8 cellular contexts compared by ENCODE assay signal in genomic region chr19:42176649-42176989, GRCh38. TPM values are rescaled to one million over a fixed set of nuclear protein-coding genes. Genes with fewer than 3 reads are reported as not detected.
DNase-seq lines count a peak whose midpoint lies in the region; ATAC-seq, FAIRE-seq and TF ChIP-seq lines count a peak whose summit lies in the region.
"Had no signal": no experiment of that assay in that cellular context is flagged by ENCODE, and none has a peak within 500 bp of the region (broad histone marks: within the 10 kb centered on the region; RNA-seq: fewer than 3 reads in every experiment).

No MANE protein-coding gene starts in this region.

- intact Hi-C loops in OCI-LY7 (cut with micrococcal nuclease; ENCODE audit: unreplicated experiment) (no loop called here), endothelial cell of umbilical vein (cut with micrococcal nuclease) (loop anchor here (1.0 kb wide), 1 partner anchor 95 kb away; no protein-coding TSS in a partner anchor)

- FAIRE-seq in endothelial cell of umbilical vein (lab: Jason Lieb, UNC), result peak; percentile 50

- H2AFZ ChIP-seq in OCI-LY7 (ENCODE audit: low read length) (peak overlapping the region; percentile 50; the same call in 1 of the 2 replicates), endothelial cell of umbilical vein (ENCODE audit: low read depth, low read length) (peak overlapping the region; percentile 66)

- BruUV-seq in OCI-LY7 (replicated peaks; lab: Mats Ljungman, UMichigan), result no TSS peak
- no TSS peak for BruUV-seq in endothelial cell of umbilical vein (replicated peaks; lab: Mats Ljungman, UMichigan)

- peak; percentile 21 for ATAC-seq in GM18498 (IDR thresholded peaks at IDR 0.05; ENCODE audit: unreplicated experiment)

- H3K27ac ChIP-seq in OCI-LY7 (ENCODE audit: low read depth, low read length, poor library complexity, severe bottlenecking) (no peak overlapping the region), endothelial cell of umbilical vein (ENCODE audit: insufficient read depth, low read depth, low read length) (no peak overlapping the region)

- H3K4me3 ChIP-seq in OCI-LY7 (ENCODE audit: low read depth, low read length, poor library complexity, severe bottlenecking) (peak overlapping the region; percentile 61), endothelial cell of umbilical vein (replicated peaks in 1 of 3; ENCODE audit: insufficient read depth in 1 of 3, low read depth in 1 of 3, low read length in 3 of 3) (peak overlapping the region in 2 of 3 experiments; percentile 2 to 23)

- TF ChIP-seq CTCF in OCI-LY7 (conservative IDR thresholded peaks at IDR 0.05; ENCODE audit: low read length) (no peak), endothelial cell of umbilical vein (IDR thresholded peaks at IDR 0.05; ENCODE audit: extremely low read depth in 1 of 2, insufficient read depth in 1 of 2, low read depth in 1 of 2, low read length in 2 of 2) (no peak), neural crest cell (conservative IDR thresholded peaks at IDR 0.05) (no peak)

- no peak overlapping the region for H3K9ac ChIP-seq in endothelial cell of umbilical vein (replicated peaks; ENCODE audit: extremely low read depth, insufficient read depth, low read length)

- POLR2A ChIA-PET in OCI-LY7 (lab: Charles Lee), result interaction anchor here (0.6 to 1.4 kb wide), 2 partner anchors 25 to 40 kb away, joined by 3 read pairs; no protein-coding TSS in a partner anchor
- POLR2A ChIA-PET in endothelial cell of umbilical vein (lab: Charles Lee), result interaction anchor here (0.5 kb wide), 1 partner anchor 210 kb away, joined by 5 read pairs; no protein-coding TSS in a partner anchor

- peaks cover 52 to 58% of the 10 kb centered on the region in 2 experiments for H3K27me3 ChIP-seq in endothelial cell of umbilical vein (ENCODE audit: control insufficient read depth in 2 of 2, insufficient read depth in 2 of 2, low read length in 2 of 2)

- H3K27ac Mint-ChIP-seq in neural crest cell (ENCODE audit: unreplicated experiment), result no peak overlapping the region

- H3K79me2 ChIP-seq in OCI-LY7 (ENCODE audit: insufficient read depth, low read depth, low read length) (no peaks in the 10 kb centered on the region), endothelial cell of umbilical vein (ENCODE audit: control insufficient read depth, insufficient read depth, low read length) (no peaks in the 10 kb centered on the region)

- DNase-seq in OCI-LY7 (ENCODE audit: low spot score) (no peak), endothelial cell of umbilical vein (ENCODE audit: low read depth, low spot score) (no peak), neural crest cell (ENCODE audit: low read depth, low spot score) (no peak), HT-29 (ENCODE audit: low spot score) (no peak)
- no peak for DNase-seq in activated CD4-positive, CD25-positive, alpha-beta regulatory T cell (lab: John Stamatoyannopoulos, UW)
- DNase-seq in stimulated activated CD4-positive, alpha-beta T cell treated with anti-CD3 and anti-CD28 coated beads, Interleukin-2, amount 100 ng/mL, for 48 hours, result no peak

- H3K27me3 Mint-ChIP-seq in neural crest cell (ENCODE audit: low read depth), result peaks cover 45% of the 10 kb centered on the region

- H4K20me1 ChIP-seq in OCI-LY7 (ENCODE audit: insufficient read depth, low read length) (no peaks in the 10 kb centered on the region), endothelial cell of umbilical vein (replicated peaks; ENCODE audit: control insufficient read depth, extremely low read depth, insufficient read depth, low read length) (no peaks in the 10 kb centered on the region)

- H3K9me2 ChIP-seq in OCI-LY7 (ENCODE audit: insufficient read depth, low read length), result no peaks in the 10 kb centered on the region

- peaks cover 16% of the 10 kb centered on the region for H3K4me1 Mint-ChIP-seq in neural crest cell

- peak overlapping the region; percentile 62 for H3K4me3 Mint-ChIP-seq in neural crest cell

- H3K4me1 ChIP-seq in OCI-LY7 (ENCODE audit: insufficient read depth, low read length, poor library complexity, severe bottlenecking) (peaks cover 25% of the 10 kb centered on the region), endothelial cell of umbilical vein (ENCODE audit: control insufficient read depth, extremely low read depth, insufficient read depth, low read length) (peaks cover 8% of the 10 kb centered on the region)

- peak overlapping the region; percentile 72 for H3K4me2 ChIP-seq in OCI-LY7 (ENCODE audit: low read length)
- peak overlapping the region; percentile 71 for H3K4me2 ChIP-seq in endothelial cell of umbilical vein (ENCODE audit: insufficient read depth, low read length)

- no peaks in the 10 kb centered on the region for H3K9me3 Mint-ChIP-seq in neural crest cell

- H3K9me3 ChIP-seq in OCI-LY7 (ENCODE audit: low read length), result no peaks in the 10 kb centered on the region
- H3K9me3 ChIP-seq in endothelial cell of umbilical vein (replicated peaks; ENCODE audit: control insufficient read depth, insufficient read depth, low read length), result no peaks in the 10 kb centered on the region

- no peaks in the 10 kb centered on the region for H3K36me3 Mint-ChIP-seq in neural crest cell (ENCODE audit: low read depth)

- no peak for TF ChIP-seq POLR2A in endothelial cell of umbilical vein (IDR thresholded peaks at IDR 0.05; ENCODE audit: low read depth, low read length)

- CTCF ChIA-PET in OCI-LY7 (lab: Charles Lee; ENCODE audit: unreplicated experiment), result interaction anchor here (0.5 to 1.1 kb wide), 4 partner anchors 8 to 67 kb away, joined by 3 to 7 read pairs (median 5); no protein-coding TSS in a partner anchor
- CTCF ChIA-PET in endothelial cell of umbilical vein (lab: Charles Lee), result interaction anchor here (0.8 to 2.7 kb wide), 23 partner anchors 9 to 180 kb away, joined by 3 to 24 read pairs (median 5); partner anchors contain the start of genes DEDD2 and POU2F2

- no peaks in the 10 kb centered on the region for H3K9me1 ChIP-seq in endothelial cell of umbilical vein (replicated peaks; ENCODE audit: control insufficient read depth, extremely low read depth, insufficient read depth, low read length)

- H3K36me3 ChIP-seq in OCI-LY7 (ENCODE audit: insufficient read depth, low read length) (no peaks in the 10 kb centered on the region), endothelial cell of umbilical vein (ENCODE audit: control insufficient read depth in 2 of 2, extremely low read depth in 1 of 2, insufficient read depth in 2 of 2, low read length in 2 of 2) (no peaks in the 10 kb centered on the region)

- dilution Hi-C loops in endothelial cell of umbilical vein (cut with MboI; ENCODE audit: extremely low pct_ligation_motif_present, low sequenced_read_pairs), result no loop called here

TF ChIP-seq in endothelial cell of umbilical vein, 7 proteins besides CTCF, POLR2A, EP300 and RAD21 (continues in another document):
- TF ChIP-seq POLR2AphosphoS5 (IDR thresholded peaks at IDR 0.05; ENCODE audit: insufficient read depth, low read depth, low read length), result no peak
- no peak for TF ChIP-seq MAX (IDR thresholded peaks at IDR 0.05; ENCODE audit: insufficient read depth, insufficient read length)
- TF ChIP-seq MYC (IDR thresholded peaks at IDR 0.05; ENCODE audit: low read depth, low read length), result no peak
- no peak for TF ChIP-seq GATA2 (IDR thresholded peaks at IDR 0.05; ENCODE audit: insufficient read depth, insufficient read length, low read depth, low read length)
- no peak for TF ChIP-seq EZH2 (IDR thresholded peaks at IDR 0.05; ENCODE audit: borderline replicate concordance, low read depth, low read length, severe bottlenecking)
- no peak for TF ChIP-seq JUN (IDR thresholded peaks at IDR 0.05; ENCODE audit: borderline replicate concordance, insufficient read depth, insufficient read length, low read depth)

RNA-seq across cellular contexts. Expression of gene DEDD2, which starts 40.9 kb away (rescaled TPM):
- total RNA-seq in OCI-LY7 (2014; rRNA removed; shearing (Covaris generic)), result 29.6 and 41.9 TPM in 2 replicates
- total RNA-seq in OCI-LY7 (2022) (15.5 and 18.6 TPM in 2 replicates), endothelial cell of umbilical vein (19.3 and 19.5 TPM in 2 replicates), neural crest cell (20.6 and 21.5 TPM in 2 replicates)
- polyA plus RNA-seq in endothelial cell of umbilical vein, result 34.8 and 38.5 TPM in 2 replicates
- polyA plus RNA-seq in endothelial cell of umbilical vein (2011; cell fraction: cytosol; rRNA removed), result 18.5 and 24.2 TPM in 2 replicates
- polyA plus RNA-seq in endothelial cell of umbilical vein (2011; cell fraction: nucleus; rRNA removed), result 12.7 and 16.1 TPM in 2 replicates
- 14.2 and 19.6 TPM in 2 replicates for polyA plus RNA-seq in endothelial cell of umbilical vein (2012)
- 12.6 and 12.8 TPM in 2 replicates for polyA minus RNA-seq in endothelial cell of umbilical vein
- 5.8 TPM for polyA minus RNA-seq in endothelial cell of umbilical vein (2011; cell fraction: cytosol; rRNA and poly(A)+ RNA removed)
- polyA minus RNA-seq in endothelial cell of umbilical vein (2011; cell fraction: nucleus; rRNA and poly(A)+ RNA removed), result 3.5 and 6.1 TPM in 2 replicates
- total RNA-seq in HT-29 (2014; rRNA removed; shearing (Covaris generic)), result 121 and 124 TPM in 2 replicates

RNA-seq across cellular contexts. Expression of gene ZNF526, which starts 43.5 kb away (rescaled TPM):
- total RNA-seq in OCI-LY7 (2014; rRNA removed; shearing (Covaris generic)), result 8.4 and 9.0 TPM in 2 replicates
- total RNA-seq in OCI-LY7 (2022) (12.7 and 14.8 TPM in 2 replicates), endothelial cell of umbilical vein (13.3 and 13.4 TPM in 2 replicates), neural crest cell (18.4 and 24.2 TPM in 2 replicates)
- 6.5 and 8.0 TPM in 2 replicates for polyA plus RNA-seq in endothelial cell of umbilical vein
- 3.5 and 3.7 TPM in 2 replicates for polyA plus RNA-seq in endothelial cell of umbilical vein (2011; cell fraction: cytosol; rRNA removed)
- 4.0 and 4.5 TPM in 2 replicates for polyA plus RNA-seq in endothelial cell of umbilical vein (2011; cell fraction: nucleus; rRNA removed)
- polyA plus RNA-seq in endothelial cell of umbilical vein (2012), result 8.1 and 8.7 TPM in 2 replicates
- polyA minus RNA-seq in endothelial cell of umbilical vein, result 10.5 and 13.9 TPM in 2 replicates
- 3.8 TPM for polyA minus RNA-seq in endothelial cell of umbilical vein (2011; cell fraction: cytosol; rRNA and poly(A)+ RNA removed)
- 6.1 and 6.9 TPM in 2 replicates for polyA minus RNA-seq in endothelial cell of umbilical vein (2011; cell fraction: nucleus; rRNA and poly(A)+ RNA removed)
- 15.3 and 15.9 TPM in 2 replicates for total RNA-seq in HT-29 (2014; rRNA removed; shearing (Covaris generic))

RNA-seq across cellular contexts. Expression of gene POU2F2, which starts 44.4 kb away (rescaled TPM):
- 28.6 and 33.5 TPM in 2 replicates for total RNA-seq in OCI-LY7 (2014; rRNA removed; shearing (Covaris generic))
- 59.5 and 66.5 TPM in 2 replicates for total RNA-seq in OCI-LY7 (2022)
- 3.2 and 4.0 TPM in 2 replicates for total RNA-seq in endothelial cell of umbilical vein
- 3.7 and 4.1 TPM in 2 replicates for polyA plus RNA-seq in endothelial cell of umbilical vein
- 1.2 and 1.7 TPM in 2 replicates for polyA plus RNA-seq in endothelial cell of umbilical vein (2011; cell fraction: cytosol; rRNA removed)
- polyA plus RNA-seq in endothelial cell of umbilical vein (2011; cell fraction: nucleus; rRNA removed), result 3.4 and 3.7 TPM in 2 replicates
- 2.0 and 2.8 TPM in 2 replicates for polyA plus RNA-seq in endothelial cell of umbilical vein (2012)
- polyA minus RNA-seq in endothelial cell of umbilical vein, result 1.2 and 2.5 TPM in 2 replicates
- not detected for polyA minus RNA-seq in endothelial cell of umbilical vein (2011; cell fraction: cytosol; rRNA and poly(A)+ RNA removed)
- 0.87 and 4.2 TPM in 2 replicates for polyA minus RNA-seq in endothelial cell of umbilical vein (2011; cell fraction: nucleus; rRNA and poly(A)+ RNA removed)
- 2.3 and 2.5 TPM in 2 replicates for total RNA-seq in neural crest cell
- 0.03 and 0.44 TPM in 2 replicates for total RNA-seq in HT-29 (2014; rRNA removed; shearing (Covaris generic))
- total RNA-seq: SK-MEL-5 had no signal
